Comparison of ENCODE assay signal across 27 cellular contexts in the genomic region with DNA sequence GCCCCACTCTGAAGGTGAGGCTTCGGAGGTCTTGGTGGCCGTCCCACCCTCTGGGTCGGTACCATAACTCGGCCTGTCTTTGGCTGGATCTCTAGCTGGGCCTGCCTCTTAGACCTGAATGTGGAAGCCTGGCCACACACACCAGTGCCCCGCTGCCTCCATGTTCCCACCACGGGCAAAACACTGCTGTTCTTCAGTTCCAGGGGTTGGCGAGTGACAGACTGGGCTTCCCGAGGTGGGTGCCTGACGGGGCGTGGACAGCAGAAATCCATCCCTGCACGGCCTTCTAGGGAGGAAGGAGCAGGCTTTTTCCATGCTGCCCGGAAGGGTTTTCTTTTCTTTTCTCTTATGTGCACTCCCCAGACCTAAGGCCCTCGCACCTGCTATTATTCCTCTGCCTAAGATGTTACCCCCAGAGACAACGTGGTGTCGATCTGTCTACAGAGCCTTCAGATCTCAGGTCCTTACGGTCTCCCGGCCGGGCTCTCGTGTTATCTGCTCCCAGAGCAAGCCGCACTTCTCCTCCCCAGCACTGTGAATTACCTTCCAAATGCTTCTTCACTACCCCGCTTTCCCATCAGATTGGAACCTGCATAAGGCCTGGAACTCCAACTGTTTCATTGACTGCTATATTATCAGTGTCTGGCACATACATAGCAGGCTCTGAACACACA.
A peak's percentile ranks its signal among the peaks of the same experiment; 100 is the strongest.
DNase-seq lines count a peak whose midpoint lies in the region; ATAC-seq, FAIRE-seq and TF ChIP-seq lines count a peak whose summit lies in the region.
"Had no signal": no experiment of that assay in that cellular context is flagged by ENCODE, and none has a peak within 500 bp of the region (broad histone marks: within the 10 kb centered on the region; RNA-seq: fewer than 3 reads in every experiment).

No MANE protein-coding gene starts in this region.

- no peaks in the 10 kb centered on the region for H3K9me1 ChIP-seq in K562 (ENCODE audit: control insufficient read depth, insufficient read depth, low read length)

- peak overlapping the region; percentile 2 for H2AK5ac ChIP-seq in neuronal stem cell (ENCODE audit: low read depth, low read length)

- H4K8ac ChIP-seq in neuronal stem cell (ENCODE audit: low read depth, low read length), result no peak overlapping the region

- no peak overlapping the region for H3K4me3 Mint-ChIP-seq in activated CD8-positive, alpha-beta memory T cell treated with anti-CD3 and anti-CD28 coated beads, Interleukin-2, amount 10 ng/mL, durations not matched to agents 7 days and 5 days
- H3K4me3 Mint-ChIP-seq in natural killer cell treated with Interleukin-12 subunit alpha and Interleukin-12 subunit beta and Interleukin-15 and Interleukin-18, amount 100 ng/mL, for 72 hours, result no peak overlapping the region
- H3K4me3 Mint-ChIP-seq: B cell; CD8-positive, alpha-beta T cell had no signal

- H3K4me3 ChIP-seq in K562 (no peak overlapping the region), neuronal stem cell (ENCODE audit: low read length in 2 of 2) (no peak overlapping the region)

- POLR2A ChIA-PET in K562 (lab: Yijun Ruan, JAX), result no interaction called here

- TF ChIP-seq RAD21 in K562 (CRISPR knock-in tag; conservative IDR thresholded peaks at IDR 0.05 in 1 of 2, IDR thresholded peaks at IDR 0.05 in 1 of 2), result no peak

- H3K27ac Mint-ChIP-seq in activated CD8-positive, alpha-beta memory T cell treated with anti-CD3 and anti-CD28 coated beads, Interleukin-2, amount 10 ng/mL, durations not matched to agents 7 days and 5 days, result no peak overlapping the region
- H3K27ac Mint-ChIP-seq in natural killer cell treated with Interleukin-12 subunit alpha and Interleukin-12 subunit beta and Interleukin-15 and Interleukin-18, amount 100 ng/mL, for 72 hours, result no peak overlapping the region
- H3K27ac Mint-ChIP-seq: B cell; CD8-positive, alpha-beta T cell had no signal

- H3K4me1 ChIP-seq in K562 (replicated peaks in 1 of 2; ENCODE audit: control insufficient read depth in 2 of 2, insufficient read depth in 2 of 2, low read length in 2 of 2), result peaks cover 0 to 20% of the 10 kb centered on the region in 2 experiments; a peak in 1 of 5 replicates
- H3K4me1 ChIP-seq in neuronal stem cell (ENCODE audit: control insufficient read depth in 2 of 2, insufficient read depth in 1 of 2, low read depth in 1 of 2, low read length in 2 of 2), result peaks cover 0 to 7% of the 10 kb centered on the region in 2 donors
- H3K4me1 ChIP-seq: Caco-2 had no signal

- WGBS in K562 (ENCODE audit: insufficient coverage, low coverage, missing lambda C conversion rate), result 30% methylated on average over 21 of the region's 21 CpGs
- no CpG with 5 or more reads among the region's 21 CpGs for WGBS in neuronal stem cell (ENCODE audit: extremely low coverage in 2 of 2, insufficient read length in 2 of 2, insufficient replicate concordance in 1 of 2), 2 donors

- H2BK12ac ChIP-seq in neuronal stem cell (ENCODE audit: low read length), result no peak overlapping the region

- no peak overlapping the region for H3K14ac ChIP-seq in neuronal stem cell (ENCODE audit: low read length)

- FAIRE-seq in K562 (lab: Jason Lieb, UNC), result peak; percentile 78
- FAIRE-seq: H1 had no signal

- H3K4me1 Mint-ChIP-seq in activated CD8-positive, alpha-beta memory T cell treated with anti-CD3 and anti-CD28 coated beads, Interleukin-2, amount 10 ng/mL, durations not matched to agents 7 days and 5 days, result no peaks in the 10 kb centered on the region
- no peaks in the 10 kb centered on the region for H3K4me1 Mint-ChIP-seq in natural killer cell treated with Interleukin-12 subunit alpha and Interleukin-12 subunit beta and Interleukin-15 and Interleukin-18, amount 100 ng/mL, for 72 hours (ENCODE audit: low read depth in 2 of 2)
- H3K4me1 Mint-ChIP-seq: B cell had no signal

- CTCF ChIA-PET in activated CD8-positive, alpha-beta memory T cell treated with anti-CD3 and anti-CD28 coated beads, Interleukin-2, amount 10 ng/mL, durations not matched to agents 7 days and 5 days (lab: Charles Lee), result no interaction called here
- CTCF ChIA-PET in K562 (lab: Yijun Ruan, JAX; ENCODE audit: low intra/inter-chr PET ratio), result no interaction called here

- no peak for ATAC-seq in activated CD8-positive, alpha-beta memory T cell treated with anti-CD3 and anti-CD28 coated beads, Interleukin-2, amount 10 ng/mL, durations not matched to agents 7 days and 5 days
- ATAC-seq in K562, result no peak
- ATAC-seq in natural killer cell treated with Interleukin-12 subunit alpha and Interleukin-12 subunit beta and Interleukin-15 and Interleukin-18, amount 100 ng/mL, for 72 hours, result no peak
- ATAC-seq: CD8-positive, alpha-beta T cell; PC-3 had no signal

- H2BK5ac ChIP-seq in neuronal stem cell (ENCODE audit: low read length), result no peak overlapping the region

- no peak overlapping the region for H4K91ac ChIP-seq in neuronal stem cell (ENCODE audit: low read depth, low read length, poor library complexity)

- in situ Hi-C loops in K562 (cut with MboI), result no loop called here

- H3K9ac ChIP-seq in K562 (ENCODE audit: insufficient read depth in 1 of 2, low read depth in 2 of 2, low read length in 2 of 2) (peak overlapping the region in 1 of 2 experiments; percentile 71; a peak in 1 of 4 replicates), neuronal stem cell (ENCODE audit: low read depth, low read length, poor library complexity) (no peak overlapping the region)

- DNase-seq in activated CD8-positive, alpha-beta memory T cell treated with anti-CD3 and anti-CD28 coated beads, Interleukin-2, amount 50 U/mL, for 48 hours, result peak; percentile 40
- DNase-seq in activated CD8-positive, alpha-beta memory T cell treated with anti-CD3 and anti-CD28 coated beads, Interleukin-2, amount 10 ng/mL, durations not matched to agents 7 days and 5 days, result no peak
- peak; percentile 19 for DNase-seq in D341Med (ENCODE audit: low spot score)
- no peak for DNase-seq in K562 (ENCODE audit: extremely low read depth in 1 of 4, low spot score in 3 of 4)
- no peak for DNase-seq in neuronal stem cell (ENCODE audit: low spot score)
- DNase-seq in SK-N-DZ (ENCODE audit: low spot score), result no peak
- no peak for DNase-seq in natural killer cell treated with Interleukin-12 subunit alpha and Interleukin-12 subunit beta and Interleukin-15 and Interleukin-18, amount 100 ng/mL, for 72 hours (ENCODE audit: low spot score)
- no peak for DNase-seq in KG1 (lab: John Stamatoyannopoulos, UW)
- DNase-seq: Caco-2; DMS 273 treated with DMSO at 0.1 percent for 48 hours; DMS79; GF-D8; Kasumi-1; NCI-H1092 treated with DMSO at 0.1 percent for 48 hours; NCI-H1436; NCI-H187; NCI-H446; NCI-H524 treated with DMSO at 0.1 percent for 48 hours; NCI-H82; NK-92 treated with Interleukin-12 subunit alpha and Interleukin-12 subunit beta, amount 100 ng/mL, for 24 hours; PC-3 had no signal

- H2AFZ ChIP-seq in K562 (ENCODE audit: low read depth, low read length) (no peak overlapping the region), neuronal stem cell (ENCODE audit: low read length) (no peak overlapping the region)

- H3K4me2 ChIP-seq in K562 (ENCODE audit: insufficient read depth, low read length) (no peak overlapping the region), neuronal stem cell (ENCODE audit: insufficient read depth, low read length, poor library complexity, severe bottlenecking) (no peak overlapping the region)

- no peaks in the 10 kb centered on the region for H4K20me1 ChIP-seq in K562 (replicated peaks; ENCODE audit: control insufficient read depth, insufficient read depth, low read length)

- H3K23ac ChIP-seq in neuronal stem cell (ENCODE audit: low read depth, low read length, poor library complexity), result no peak overlapping the region

- H3K27me3 ChIP-seq in K562 (ENCODE audit: control insufficient read depth in 2 of 2, insufficient read depth in 2 of 2, low read length in 2 of 2) (peaks cover 0 to 9% of the 10 kb centered on the region in 2 experiments; a peak in 3 of 5 replicates), neuronal stem cell (ENCODE audit: control insufficient read depth in 3 of 3, insufficient read depth in 3 of 3, low read depth in 1 of 3, low read length in 3 of 3) (peaks cover 0 to 3% (median 0%) of the 10 kb centered on the region in 3 experiments)

- no peaks in the 10 kb centered on the region for H3K27me3 Mint-ChIP-seq in activated CD8-positive, alpha-beta memory T cell treated with anti-CD3 and anti-CD28 coated beads, Interleukin-2, amount 10 ng/mL, durations not matched to agents 7 days and 5 days
- peaks cover 0 to 2% of the 10 kb centered on the region in 2 donors for H3K27me3 Mint-ChIP-seq in natural killer cell treated with Interleukin-12 subunit alpha and Interleukin-12 subunit beta and Interleukin-15 and Interleukin-18, amount 100 ng/mL, for 72 hours

- H3K4ac ChIP-seq in neuronal stem cell (ENCODE audit: low read length), result no peak overlapping the region

- H3K9me3 ChIP-seq in K562 (replicated peaks; ENCODE audit: control insufficient read depth, insufficient read depth, low read depth, low read length) (peaks cover 12% of the 10 kb centered on the region), neuronal stem cell (replicated peaks in 1 of 2; ENCODE audit: control insufficient read depth in 2 of 2, insufficient read depth in 1 of 2, low read depth in 1 of 2, low read length in 2 of 2) (peaks cover 15 to 21% of the 10 kb centered on the region in 2 donors)

- H3K27ac ChIP-seq in K562 (ENCODE audit: extremely low read depth, low read depth, low read length) (no peak overlapping the region), neuronal stem cell (replicated peaks; ENCODE audit: low read length) (no peak overlapping the region)
- H3K27ac ChIP-seq: 22Rv1, C4-2B, HL-60 had no signal

- H3K79me1 ChIP-seq in neuronal stem cell (ENCODE audit: low read depth, low read length), result peaks cover 5% of the 10 kb centered on the region

- no peaks in the 10 kb centered on the region for H3K79me2 ChIP-seq in K562 (ENCODE audit: control insufficient read depth, insufficient read depth, low read length)

- no peak for TF ChIP-seq CTCF in K562 (IDR thresholded peaks at IDR 0.05 in 2 of 3, conservative IDR thresholded peaks at IDR 0.05 in 1 of 3; ENCODE audit: insufficient read depth in 2 of 3, low read depth in 1 of 3, low read length in 3 of 3)

- intact Hi-C loops in K562 (cut with micrococcal nuclease), result no loop called here

- H3K36me3 ChIP-seq in K562 (ENCODE audit: control insufficient read depth, insufficient read depth, low read length) (no peaks in the 10 kb centered on the region), neuronal stem cell (replicated peaks in 1 of 2; ENCODE audit: control insufficient read depth in 2 of 2, insufficient read depth in 2 of 2, low read length in 2 of 2) (no peaks in the 10 kb centered on the region)

- H3K9me3 Mint-ChIP-seq in activated CD8-positive, alpha-beta memory T cell treated with anti-CD3 and anti-CD28 coated beads, Interleukin-2, amount 10 ng/mL, durations not matched to agents 7 days and 5 days (ENCODE audit: low read depth), result peaks cover 14% of the 10 kb centered on the region
- peaks cover 6% of the 10 kb centered on the region for H3K9me3 Mint-ChIP-seq in natural killer cell treated with Interleukin-12 subunit alpha and Interleukin-12 subunit beta and Interleukin-15 and Interleukin-18, amount 100 ng/mL, for 72 hours

- H2BK15ac ChIP-seq in neuronal stem cell (ENCODE audit: low read length), result peak overlapping the region; percentile 45

- no peak for TF ChIP-seq EP300 in K562 (IDR thresholded peaks at IDR 0.05; ENCODE audit: low read length)

- no peak overlapping the region for H3K18ac ChIP-seq in neuronal stem cell (ENCODE audit: low read length)

- H3K36me3 Mint-ChIP-seq in activated CD8-positive, alpha-beta memory T cell treated with anti-CD3 and anti-CD28 coated beads, Interleukin-2, amount 10 ng/mL, durations not matched to agents 7 days and 5 days, result peaks cover 8% of the 10 kb centered on the region
- peaks cover 24% of the 10 kb centered on the region for H3K36me3 Mint-ChIP-seq in natural killer cell treated with Interleukin-12 subunit alpha and Interleukin-12 subunit beta and Interleukin-15 and Interleukin-18, amount 100 ng/mL, for 72 hours

- H2BK120ac ChIP-seq in neuronal stem cell (ENCODE audit: low read depth, low read length), result no peak overlapping the region

- no peak for TF ChIP-seq POLR2A in K562 (conservative IDR thresholded peaks at IDR 0.05)

- no TSS peak for BruUV-seq in K562 (replicated peaks; lab: Mats Ljungman, UMichigan)

Comparison
In these comparisons a context has a peak if more than half of its experiments do, and no peak if none do; other contexts are left out.
1. DNase-seq: peak in activated CD8-positive, alpha-beta memory T cell treated with anti-CD3 and anti-CD28 coated beads, Interleukin-2, amount 50 U/mL, for 48 hours (single experiment) and D341Med (single experiment); none in activated CD8-positive, alpha-beta memory T cell treated with anti-CD3 and anti-CD28 coated beads, Interleukin-2, amount 10 ng/mL, durations not matched to agents 7 days and 5 days (single experiment), K562 (0 of 4), neuronal stem cell (single experiment), SK-N-DZ (single experiment), natural killer cell treated with Interleukin-12 subunit alpha and Interleukin-12 subunit beta and Interleukin-15 and Interleukin-18, amount 100 ng/mL, for 72 hours (single experiment) and KG1 (single experiment).